Comparison of ENCODE assay signal across 26 cellular contexts in the genomic region with DNA sequence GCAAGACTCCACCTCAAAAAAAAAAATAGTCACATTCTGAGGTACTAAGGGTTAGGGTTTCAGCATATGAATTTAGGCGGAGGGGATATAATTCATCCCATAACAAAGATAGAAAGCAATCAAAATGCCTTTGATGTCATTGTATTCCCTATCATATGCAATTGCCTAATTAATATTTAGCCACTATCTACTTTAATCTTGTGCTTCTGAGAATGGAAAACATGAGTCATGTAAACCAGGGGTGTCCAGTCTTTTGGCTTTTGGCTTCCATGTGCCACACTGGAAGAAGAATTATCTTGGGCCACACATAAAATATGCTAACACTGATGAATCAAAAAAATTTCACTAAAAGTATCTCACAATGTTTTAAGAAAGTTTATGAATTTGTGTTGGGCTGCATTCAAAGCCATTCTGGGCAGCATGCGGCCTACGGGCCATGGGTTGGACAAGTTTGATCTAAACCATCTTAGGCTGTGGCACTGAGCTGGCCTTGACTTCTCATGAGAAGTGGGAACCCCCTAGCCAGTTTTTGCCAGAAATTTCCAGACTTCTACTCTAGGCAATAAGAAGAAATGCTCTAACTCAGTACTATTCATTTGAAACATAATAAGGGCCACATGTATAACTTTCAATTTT.
"Had no signal": no experiment of that assay in that cellular context is flagged by ENCODE, and none has a peak within 500 bp of the region (broad histone marks: within the 10 kb centered on the region; RNA-seq: fewer than 3 reads in every experiment).

No MANE protein-coding gene starts in this region.

- H3K27me3 ChIP-seq: gastroesophageal sphincter, heart left ventricle, transverse colon, vagina had no signal

- H3K36me3 Mint-ChIP-seq: mesothelial cell of epicardium had no signal

- H3K4me3 Mint-ChIP-seq: activated CD4-positive, alpha-beta T cell treated with anti-CD3 and anti-CD28 coated beads, Interleukin-2, amount 10 ng/mL, durations not matched to agents 7 days and 5 days; activated CD8-positive, alpha-beta T cell treated with anti-CD3 and anti-CD28 coated beads, Interleukin-2, amount 10 ng/mL, durations not matched to agents 7 days and 5 days; brain; endodermal cell; mesothelial cell of epicardium; neural crest cell; T-helper 1 cell treated with Interleukin-12 subunit alpha and Interleukin-12 subunit beta and Interleukin-4 antibody, amounts not matched to agents 30 μg/mL and 1 μg/mL, for 36 hours had no signal

- H3K9me3 Mint-ChIP-seq: brain; endodermal cell; mesothelial cell of epicardium; neural crest cell; T-helper 1 cell treated with Interleukin-12 subunit alpha and Interleukin-12 subunit beta and Interleukin-4 antibody, amounts not matched to agents 30 μg/mL and 1 μg/mL, for 36 hours had no signal

- H3K27ac ChIP-seq: epithelial cell of prostate, gastroesophageal sphincter, heart left ventricle, vagina had no signal

- H3K4me3 ChIP-seq: gastroesophageal sphincter, heart left ventricle, lung, transverse colon, vagina had no signal

- H3K27ac Mint-ChIP-seq: activated CD4-positive, alpha-beta T cell treated with anti-CD3 and anti-CD28 coated beads, Interleukin-2, amount 10 ng/mL, durations not matched to agents 7 days and 5 days; activated CD8-positive, alpha-beta T cell treated with anti-CD3 and anti-CD28 coated beads, Interleukin-2, amount 10 ng/mL, durations not matched to agents 7 days and 5 days; endodermal cell; mesothelial cell of epicardium; T-helper 1 cell treated with Interleukin-12 subunit alpha and Interleukin-12 subunit beta and Interleukin-4 antibody, amounts not matched to agents 30 μg/mL and 1 μg/mL, for 36 hours had no signal

- DNase-seq: activated CD4-positive, alpha-beta T cell treated with anti-CD3 and anti-CD28 coated beads, Interleukin-2, amount 10 ng/mL, durations not matched to agents 7 days and 5 days; activated CD8-positive, alpha-beta memory T cell treated with anti-CD3 and anti-CD28 coated beads, Interleukin-2, amount 50 U/mL, for 4 hours; activated CD8-positive, alpha-beta T cell treated with anti-CD3 and anti-CD28 coated beads, Interleukin-2, amount 10 ng/mL, durations not matched to agents 7 days and 5 days; activated effector memory CD4-positive, alpha-beta T cell treated with anti-CD3 and anti-CD28 coated beads, Interleukin-2, amount 50 U/mL, for 16 hours; activated naive CD4-positive, alpha-beta T cell treated with anti-CD3 and anti-CD28 coated beads, Interleukin-2, amount 50 U/mL, for 16 hours; activated T-cell treated with anti-CD3 and anti-CD28 coated beads, Interleukin-2, amount 50 U/mL, for 48 hours; amniotic stem cell; caudate nucleus; endodermal cell; heart left ventricle; kidney; retina; stimulated activated CD4-positive, alpha-beta T cell treated with anti-CD3 and anti-CD28 coated beads, Interleukin-1b, Interleukin-23, amount 100 ng/mL, for 48 hours; stimulated activated naive CD8-positive, alpha-beta T cell treated with anti-CD3 and anti-CD28 coated beads, Interleukin-15, Interleukin-2, amounts not matched to agents 100 U/mL and 50 U/mL, for 24 hours; substantia nigra; transverse colon had no signal

- ATAC-seq: activated CD8-positive, alpha-beta T cell treated with anti-CD3 and anti-CD28 coated beads, Interleukin-2, amount 10 ng/mL, durations not matched to agents 7 days and 5 days; gastroesophageal sphincter; heart left ventricle; left lobe of liver; stimulated activated naive CD8-positive, alpha-beta T cell treated with anti-CD3 and anti-CD28 coated beads, Interleukin-15, Interleukin-2, amounts not matched to agents 100 U/mL and 50 U/mL, for 24 hours had no signal

- H3K9me3 ChIP-seq: gastroesophageal sphincter, heart left ventricle, transverse colon, vagina had no signal

- FAIRE-seq: colon, kidney had no signal

- H3K27me3 Mint-ChIP-seq: activated CD4-positive, alpha-beta T cell treated with anti-CD3 and anti-CD28 coated beads, Interleukin-2, amount 10 ng/mL, durations not matched to agents 7 days and 5 days; brain had no signal

- H3K4me1 ChIP-seq: gastroesophageal sphincter, vagina had no signal

- H3K36me3 ChIP-seq: gastroesophageal sphincter, heart left ventricle, transverse colon, vagina had no signal
